8 cellular contexts compared by ENCODE assay signal in genomic region chr11:86608251-86608799, GRCh38.
A peak's percentile ranks its signal among the peaks of the same experiment; 100 is the strongest.
DNase-seq lines count a peak whose midpoint lies in the region; ATAC-seq and TF ChIP-seq lines count a peak whose summit lies in the region.

No MANE protein-coding gene starts in this region.

- H3K4me1 ChIP-seq in heart left ventricle (peaks cover 0 to 43% (median 22%) of the 10 kb centered on the region in 12 donors), rectal smooth muscle tissue (ENCODE audit: control insufficient read depth, insufficient read depth, low read length) (peaks cover 26% of the 10 kb centered on the region)

- H3K27ac Mint-ChIP-seq in activated naive CD4-positive, alpha-beta T cell treated with anti-CD3 and anti-CD28 coated beads for 36 hours: no peak overlapping the region

- H3K4me3 ChIP-seq in heart left ventricle (peak overlapping the region in 3 of 12 donors; percentile 8 to 16 (median 8)), rectal smooth muscle tissue (ENCODE audit: low read length) (peak overlapping the region; percentile 14)

- TF ChIP-seq POLR2A in heart left ventricle (IDR thresholded peaks at IDR 0.05): no peak

- H3K27ac ChIP-seq in heart left ventricle (peak overlapping the region in 4 of 12 donors; percentile 1 to 39 (median 8)), rectal smooth muscle tissue (ENCODE audit: low read depth, low read length) (peak overlapping the region; percentile 63)

- DNase-seq in DMS79 treated with DMSO at 0.1 percent for 48 hours (lab: John Stamatoyannopoulos, UW) (peak; percentile 50), GM19240 (ENCODE audit: insufficient read length, low spot score) (peak; percentile 48), NCI-H460 (ENCODE audit: extremely low read depth, low read depth) (peak; percentile 65), heart left ventricle (peak; percentile 58 to 76 (median 75))
- DNase-seq in activated naive CD4-positive, alpha-beta T cell treated with anti-CD3 and anti-CD28 coated beads for 36 hours: peak; percentile 70
- no peak for DNase-seq in activated effector memory CD4-positive, alpha-beta T cell treated with Interleukin-2 at 50 U/mL for 16 hours

- TF ChIP-seq CTCF in heart left ventricle (IDR thresholded peaks at IDR 0.05): peak; percentile 86 to 98 (median 95)

- CTCF ChIA-PET in activated naive CD4-positive, alpha-beta T cell treated with anti-CD3 and anti-CD28 coated beads for 36 hours (lab: Charles Lee): interaction anchor here (0.6 to 5.6 kb wide), 47 partner anchors 11 to 319 kb away, joined by 3 to 72 read pairs (median 4); partner anchors contain the start of genes ME3 and PRSS23

- H3K36me3 Mint-ChIP-seq in activated naive CD4-positive, alpha-beta T cell treated with anti-CD3 and anti-CD28 coated beads for 36 hours (ENCODE audit: low read depth): no peaks in the 10 kb centered on the region

- 4 to 8% (median 5%) methylated on average over 7 of the region's 7 CpGs for WGBS in heart left ventricle, 4 donors

- peaks cover 3% of the 10 kb centered on the region for H3K9me3 Mint-ChIP-seq in activated naive CD4-positive, alpha-beta T cell treated with anti-CD3 and anti-CD28 coated beads for 36 hours

- no peaks in the 10 kb centered on the region for H3K9me3 ChIP-seq in heart left ventricle

- H3K27me3 ChIP-seq in heart left ventricle (no peaks in the 10 kb centered on the region), rectal smooth muscle tissue (ENCODE audit: control insufficient read depth, insufficient read depth, low read length) (no peaks in the 10 kb centered on the region)

- no peak overlapping the region for H3K9ac ChIP-seq in rectal smooth muscle tissue (ENCODE audit: low read length)

- intact Hi-C loops in activated naive CD4-positive, alpha-beta T cell treated with anti-CD3 and anti-CD28 coated beads for 36 hours (cut with micrococcal nuclease): loop anchor here (1.0 to 5.0 kb wide), 5 partner anchors 152 to 1013 kb away; partner anchors contain the start of genes CCDC83 and PRSS23
- intact Hi-C loops in heart left ventricle (cut with DNase I): loop anchor here (1.0 to 10.0 kb wide), 12 partner anchors 46 to 209 kb away; partner anchors contain the start of genes PRSS23 (in 5 of the 10) and ME3 (in 1 of the 10)

- H3K4me3 Mint-ChIP-seq in activated naive CD4-positive, alpha-beta T cell treated with anti-CD3 and anti-CD28 coated beads for 36 hours: no peak overlapping the region

- H3K27me3 Mint-ChIP-seq in activated naive CD4-positive, alpha-beta T cell treated with anti-CD3 and anti-CD28 coated beads for 36 hours (ENCODE audit: low read depth): no peaks in the 10 kb centered on the region

- H3K4me1 Mint-ChIP-seq in activated naive CD4-positive, alpha-beta T cell treated with anti-CD3 and anti-CD28 coated beads for 36 hours (ENCODE audit: low read depth): peaks cover 29% of the 10 kb centered on the region

- ATAC-seq in HG03159 (IDR thresholded peaks at IDR 0.05; ENCODE audit: unreplicated experiment): peak; percentile 93
- peak; percentile 43 to 88 (median 83) for ATAC-seq in heart left ventricle

- no peaks in the 10 kb centered on the region for H3K36me3 ChIP-seq in heart left ventricle
- H3K36me3 ChIP-seq in rectal smooth muscle tissue (ENCODE audit: control insufficient read depth, insufficient read depth, low read length): no peaks in the 10 kb centered on the region
